Comparison of ENCODE assay signal across 28 cellular contexts in the genomic region with DNA sequence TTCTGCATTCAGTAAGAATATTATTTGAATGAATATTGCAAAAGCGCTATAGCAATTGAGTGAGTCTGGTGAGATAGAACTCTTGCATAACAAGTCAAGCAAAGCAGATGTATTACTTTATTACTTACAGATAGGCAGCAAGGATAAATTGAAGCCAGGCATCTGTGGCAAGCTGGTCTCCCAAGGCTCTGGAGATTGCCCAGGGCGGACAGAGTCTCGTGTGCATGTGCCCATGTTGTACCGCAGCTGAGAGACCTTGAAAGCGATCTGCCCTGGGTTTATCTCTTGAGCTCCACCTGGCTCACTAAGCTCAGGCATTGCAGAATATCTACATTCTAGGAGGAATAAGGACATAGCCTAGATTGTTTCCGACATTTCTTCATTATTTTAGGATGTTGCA.
"Had no signal": no experiment of that assay in that cellular context is flagged by ENCODE, and none has a peak within 500 bp of the region (broad histone marks: within the 10 kb centered on the region; RNA-seq: fewer than 3 reads in every experiment).

No MANE protein-coding gene starts in this region.

- H3K36me3 ChIP-seq: colonic mucosa, esophagus muscularis mucosa, esophagus squamous epithelium, gastrocnemius medialis, gastroesophageal sphincter, heart left ventricle, heart right ventricle had no signal

- H3K27me3 Mint-ChIP-seq: dendritic cell treated with granulocyte-macrophage colony-stimulating factor and Interleukin-4, amounts not matched to agents 40 ng/mL and 50 ng/mL, for 4 days; effector memory CD8-positive, alpha-beta T cell had no signal

- H3K27me3 ChIP-seq: colonic mucosa, esophagus muscularis mucosa, esophagus squamous epithelium, foreskin keratinocyte, gastrocnemius medialis, gastroesophageal sphincter, heart left ventricle, heart right ventricle had no signal

- H3K9me3 ChIP-seq: colonic mucosa, esophagus muscularis mucosa, esophagus squamous epithelium, gastrocnemius medialis, gastroesophageal sphincter, heart left ventricle had no signal

- ATAC-seq: effector memory CD8-positive, alpha-beta T cell; esophagus mucosa; foreskin keratinocyte; gastrocnemius medialis; gastroesophageal sphincter; heart left ventricle; heart right ventricle had no signal

- H3K4me3 Mint-ChIP-seq: dendritic cell treated with granulocyte-macrophage colony-stimulating factor and Interleukin-4, amounts not matched to agents 40 ng/mL and 50 ng/mL, for 4 days; effector memory CD8-positive, alpha-beta T cell; endodermal cell had no signal

- H3K4me1 Mint-ChIP-seq: endodermal cell had no signal

- DNase-seq: colonic mucosa; cortex of kidney; dermis blood vessel endothelial cell; dorsolateral prefrontal cortex; effector CD4-positive, alpha-beta T cell; effector CD8-positive, alpha-beta T cell; effector memory CD4-positive, alpha-beta T cell; effector memory CD8-positive, alpha-beta T cell; endodermal cell; erythroblast; esophagus squamous epithelium; foreskin fibroblast; foreskin keratinocyte; foreskin melanocyte; gastrocnemius medialis; head of caudate nucleus; heart left ventricle; heart right ventricle had no signal

- H3K4me3 ChIP-seq: colonic mucosa, coronary artery, dorsolateral prefrontal cortex, esophagus muscularis mucosa, esophagus squamous epithelium, gastrocnemius medialis, gastroesophageal sphincter, heart left ventricle, heart right ventricle had no signal

- FAIRE-seq: colon, endometrium, endothelial cell of umbilical vein, frontal cortex had no signal

- H3K9me3 Mint-ChIP-seq: dendritic cell treated with granulocyte-macrophage colony-stimulating factor and Interleukin-4, amounts not matched to agents 40 ng/mL and 50 ng/mL, for 4 days; endodermal cell had no signal

- H3K4me1 ChIP-seq: colonic mucosa, esophagus muscularis mucosa, esophagus squamous epithelium, foreskin keratinocyte, gastrocnemius medialis, gastroesophageal sphincter, heart left ventricle, heart right ventricle had no signal

- H3K27ac ChIP-seq: colonic mucosa, coronary artery, dorsolateral prefrontal cortex, epithelial cell of prostate, esophagus muscularis mucosa, esophagus squamous epithelium, foreskin keratinocyte, gastrocnemius medialis, gastroesophageal sphincter, heart left ventricle, heart right ventricle had no signal

- H3K27ac Mint-ChIP-seq: dendritic cell treated with granulocyte-macrophage colony-stimulating factor and Interleukin-4, amounts not matched to agents 40 ng/mL and 50 ng/mL, for 4 days; effector memory CD8-positive, alpha-beta T cell; endodermal cell had no signal
